In genomic region chr11:71488968-71489265, GRCh38 we compare ENCODE assay signal across 19 cellular contexts. TPM values are rescaled to one million over a fixed set of nuclear protein-coding genes. Genes with fewer than 3 reads are reported as not detected.
DNase-seq lines count a peak whose midpoint lies in the region; ATAC-seq, FAIRE-seq and TF ChIP-seq lines count a peak whose summit lies in the region.
"Had no signal": no experiment of that assay in that cellular context is flagged by ENCODE, and none has a peak within 500 bp of the region (broad histone marks: within the 10 kb centered on the region; RNA-seq: fewer than 3 reads in every experiment).

No MANE protein-coding gene starts in this region.

- H4K20me1 ChIP-seq in HepG2 (ENCODE audit: insufficient read depth, low read length), result no peaks in the 10 kb centered on the region

- H3K4me3 ChIP-seq in HepG2 (replicated peaks in 1 of 3; ENCODE audit: insufficient read depth in 1 of 3, low read depth in 2 of 3, low read length in 3 of 3) (no peak overlapping the region), right lobe of liver (no peak overlapping the region), upper lobe of right lung (no peak overlapping the region)
- H3K4me3 ChIP-seq: gastrocnemius medialis, GM23338, pancreas, skin epidermis, thoracic aorta had no signal

- no peak for TF ChIP-seq POLR2A in HepG2 (IDR thresholded peaks at IDR 0.05; ENCODE audit: insufficient read depth in 1 of 2, low read depth in 2 of 2, low read length in 2 of 2)
- no peak for TF ChIP-seq POLR2A in right lobe of liver (IDR thresholded peaks at IDR 0.05)

- H3K27me3 ChIP-seq in HepG2 (ENCODE audit: control insufficient read depth in 1 of 2, insufficient read depth in 2 of 2, low read length in 2 of 2) (no peaks in the 10 kb centered on the region), right lobe of liver (no peaks in the 10 kb centered on the region), upper lobe of right lung (no peaks in the 10 kb centered on the region)
- H3K27me3 ChIP-seq: BE2C, gastrocnemius medialis, pancreas had no signal

- no peak for TF ChIP-seq EP300 in HepG2 (IDR thresholded peaks at IDR 0.05; ENCODE audit: low read depth in 2 of 2, low read length in 2 of 2)
- TF ChIP-seq EP300 in HepG2 (CRISPR knock-in tag; IDR thresholded peaks at IDR 0.05; ENCODE audit: borderline replicate concordance), result no peak

- H3K36me3 Mint-ChIP-seq in activated CD4-positive, alpha-beta memory T cell treated with anti-CD3 and anti-CD28 coated beads, Interleukin-2, amount 10 ng/mL, durations not matched to agents 7 days and 5 days (ENCODE audit: low read depth), result peaks cover 74% of the 10 kb centered on the region
- H3K36me3 Mint-ChIP-seq in memory B cell, result peaks cover 57% of the 10 kb centered on the region

- H3K27ac ChIP-seq in HepG2 (ENCODE audit: extremely low read length, insufficient read depth, low read length), result no peak overlapping the region
- no peak overlapping the region for H3K27ac ChIP-seq in right lobe of liver
- peak overlapping the region; percentile 39 for H3K27ac ChIP-seq in upper lobe of right lung
- H3K27ac ChIP-seq: gastrocnemius medialis, HL-60, pancreas, thoracic aorta had no signal

- H3K4me2 ChIP-seq in HepG2 (ENCODE audit: low read depth, low read length), result no peak overlapping the region
- H3K4me2 ChIP-seq: GM23338 had no signal

- 97% methylated on average over 3 of the region's 4 CpGs for WGBS in HepG2 (ENCODE audit: low lambda C conversion rate)
- 71% methylated on average over 4 of the region's 4 CpGs for WGBS in right lobe of liver (ENCODE audit: insufficient coverage, low coverage, low lambda C conversion rate, missing lambda C conversion rate)

- no TSS peak for BruUV-seq in HepG2 (replicated peaks; lab: Mats Ljungman, UMichigan)

- H3K4me3 Mint-ChIP-seq in activated CD4-positive, alpha-beta memory T cell treated with anti-CD3 and anti-CD28 coated beads, Interleukin-2, amount 10 ng/mL, durations not matched to agents 7 days and 5 days, result no peak overlapping the region
- H3K4me3 Mint-ChIP-seq in memory B cell, result no peak overlapping the region
- H3K4me3 Mint-ChIP-seq: GM23338 had no signal

- ATAC-seq in HepG2 (no peak), right lobe of liver (no peak), memory B cell (ENCODE audit: low read depth) (no peak), upper lobe of right lung (no peak)
- ATAC-seq: gastrocnemius medialis, left colon had no signal

- POLR2A ChIA-PET in HepG2 (lab: Yijun Ruan, JAX) (no interaction called here), GM10248 (lab: Yijun Ruan, JAX) (no interaction called here)
- POLR2A ChIA-PET in activated CD4-positive, alpha-beta memory T cell treated with anti-CD3 and anti-CD28 coated beads, Interleukin-2, amount 10 ng/mL, durations not matched to agents 7 days and 5 days (lab: Charles Lee), result no interaction called here

- intact Hi-C loops in HepG2 (cut with micrococcal nuclease; ENCODE audit: unreplicated experiment) (no loop called here), right lobe of liver (cut with DNase I) (no loop called here), upper lobe of right lung (cut with DNase I) (no loop called here)

- in situ Hi-C loops in HepG2 (cut with HindIII; ENCODE audit: extremely low pct_ligation_motif_present, low pct_unique_long_range_greater_than_20kb), result no loop called here

- no peak for DNase-seq in HepG2 (ENCODE audit: low spot score)
- DNase-seq in right lobe of liver, result no peak
- DNase-seq in activated CD4-positive, alpha-beta memory T cell treated with anti-CD3 and anti-CD28 coated beads, Interleukin-2, amount 10 ng/mL, durations not matched to agents 7 days and 5 days, result no peak
- no peak for DNase-seq in memory B cell (ENCODE audit: low spot score in 2 of 2)
- DNase-seq in upper lobe of right lung, result no peak
- DNase-seq in NCI-H1105 (lab: John Stamatoyannopoulos, UW), result no peak
- no peak for DNase-seq in GM10248 (ENCODE audit: extremely low spot score)
- DNase-seq: BE2C, DMS153, left colon, NCI-H2081 treated with DMSO at 0.1 percent for 48 hours, NCI-H524 had no signal

- no peak for FAIRE-seq in HepG2 (lab: Jason Lieb, UNC)
- FAIRE-seq: pancreas had no signal

- peaks cover 12 to 35% of the 10 kb centered on the region in 2 experiments for H3K36me3 ChIP-seq in HepG2 (replicated peaks in 1 of 2; ENCODE audit: control insufficient read depth in 1 of 2, insufficient read depth in 2 of 2, low read length in 2 of 2)
- H3K36me3 ChIP-seq in right lobe of liver, result peaks cover 0 to 33% (median under 1%) of the 10 kb centered on the region in 4 donors
- H3K36me3 ChIP-seq in upper lobe of right lung, result peaks cover 80% of the 10 kb centered on the region
- H3K36me3 ChIP-seq: BE2C had no signal

- CTCF ChIA-PET in HepG2 (lab: Yijun Ruan, JAX; ENCODE audit: low intra/inter-chr PET ratio, low total read pairs) (no interaction called here), GM10248 (lab: Yijun Ruan, JAX) (interaction anchor here (1.1 kb wide), 1 partner anchor 75 kb away, joined by 9 read pairs; no protein-coding TSS in a partner anchor)
- CTCF ChIA-PET in activated CD4-positive, alpha-beta memory T cell treated with anti-CD3 and anti-CD28 coated beads, Interleukin-2, amount 10 ng/mL, durations not matched to agents 7 days and 5 days (lab: Charles Lee), result no interaction called here

- no peak overlapping the region for H3K9ac ChIP-seq in HepG2 (ENCODE audit: insufficient read depth, low read depth, low read length)

- H3K27me3 Mint-ChIP-seq in activated CD4-positive, alpha-beta memory T cell treated with anti-CD3 and anti-CD28 coated beads, Interleukin-2, amount 10 ng/mL, durations not matched to agents 7 days and 5 days, result no peaks in the 10 kb centered on the region
- no peaks in the 10 kb centered on the region for H3K27me3 Mint-ChIP-seq in memory B cell

- H3K4me1 ChIP-seq in HepG2 (ENCODE audit: insufficient read depth, low read length), result no peaks in the 10 kb centered on the region
- no peaks in the 10 kb centered on the region for H3K4me1 ChIP-seq in right lobe of liver
- peaks cover 9% of the 10 kb centered on the region for H3K4me1 ChIP-seq in upper lobe of right lung
- H3K4me1 ChIP-seq: gastrocnemius medialis, pancreas had no signal

- H3K9me3 ChIP-seq in HepG2 (ENCODE audit: low read length), result no peaks in the 10 kb centered on the region
- H3K9me3 ChIP-seq in right lobe of liver, result no peaks in the 10 kb centered on the region
- no peaks in the 10 kb centered on the region for H3K9me3 ChIP-seq in upper lobe of right lung
- H3K9me3 ChIP-seq: BE2C, gastrocnemius medialis, pancreas, thoracic aorta had no signal

- TF ChIP-seq RAD21 in HepG2 (CRISPR knock-in tag; IDR thresholded peaks at IDR 0.05), result no peak

- TF ChIP-seq CTCF in HepG2 (CRISPR knock-in tag; IDR thresholded peaks at IDR 0.05), result no peak
- no peak for TF ChIP-seq CTCF in right lobe of liver (IDR thresholded peaks at IDR 0.05)
- TF ChIP-seq CTCF in upper lobe of right lung (IDR thresholded peaks at IDR 0.05), result no peak
- TF ChIP-seq CTCF in GM10248 (IDR thresholded peaks at IDR 0.05; ENCODE audit: control extremely low read depth, extremely low read depth, low read depth, missing control alignments), result no peak

- no peak overlapping the region for H2AFZ ChIP-seq in HepG2 (ENCODE audit: low read length)
- H2AFZ ChIP-seq: GM23338 had no signal

- no peaks in the 10 kb centered on the region for H3K79me2 ChIP-seq in HepG2 (ENCODE audit: insufficient read depth, low read length)

- peaks cover 26% of the 10 kb centered on the region for H3K4me1 Mint-ChIP-seq in activated CD4-positive, alpha-beta memory T cell treated with anti-CD3 and anti-CD28 coated beads, Interleukin-2, amount 10 ng/mL, durations not matched to agents 7 days and 5 days
- H3K4me1 Mint-ChIP-seq in memory B cell, result peaks cover 7% of the 10 kb centered on the region

- no peaks in the 10 kb centered on the region for H3K9me3 Mint-ChIP-seq in activated CD4-positive, alpha-beta memory T cell treated with anti-CD3 and anti-CD28 coated beads, Interleukin-2, amount 10 ng/mL, durations not matched to agents 7 days and 5 days
- no peaks in the 10 kb centered on the region for H3K9me3 Mint-ChIP-seq in memory B cell
- H3K9me3 Mint-ChIP-seq: GM23338 had no signal

- H3K27ac Mint-ChIP-seq in activated CD4-positive, alpha-beta memory T cell treated with anti-CD3 and anti-CD28 coated beads, Interleukin-2, amount 10 ng/mL, durations not matched to agents 7 days and 5 days, result peak overlapping the region; percentile 82
- peak overlapping the region; percentile 46 for H3K27ac Mint-ChIP-seq in memory B cell
- H3K27ac Mint-ChIP-seq: GM23338 had no signal

RNA-seq across cellular contexts. Expression of gene NADSYN1, which starts 35.9 kb away (rescaled TPM):
- total RNA-seq in HepG2 (2016; rRNA removed; fragmentation: Illumina TruSeq; extraction: Trizol) (27.1 and 35.7 TPM in 2 replicates), right lobe of liver (10 to 100 TPM; 26.4 to 54.7 (median 35.4) TPM), upper lobe of right lung (91.3 TPM)
- total RNA-seq in HepG2 (2016; cell fraction: cytosol; rRNA removed; fragmentation: Illumina TruSeq; extraction: Trizol; ENCODE audit: low read depth), result 8.5 and 12.4 TPM in 2 replicates
- total RNA-seq in HepG2 (2016; cell fraction: insoluble cytoplasmic fraction; rRNA removed; fragmentation: Illumina TruSeq; extraction: Trizol), result 24.1 and 36.5 TPM in 2 replicates
- 13.6 and 14.7 TPM in 2 replicates for total RNA-seq in HepG2 (2016; cell fraction: membrane; rRNA removed; fragmentation: Illumina TruSeq; extraction: Trizol)
- total RNA-seq in HepG2 (2016; cell fraction: nucleus; rRNA removed; fragmentation: Illumina TruSeq; extraction: Trizol), result 51.5 and 52.3 TPM in 2 replicates
- polyA plus RNA-seq in HepG2 (2011; rRNA removed), result 51.5 and 63.4 TPM in 2 replicates
- polyA plus RNA-seq in HepG2 (2011; cell fraction: cytosol; rRNA removed), result 35.3 and 38.4 TPM in 2 replicates
- polyA plus RNA-seq in HepG2 (2011; cell fraction: nucleus; rRNA removed), result 278 and 289 TPM in 2 replicates
- 36.9 and 39.9 TPM in 2 replicates for polyA plus RNA-seq in HepG2 (2012)
- 8.2 and 8.4 TPM in 2 replicates for polyA plus RNA-seq in HepG2 (2016; cell fraction: cytosol; fragmentation: Illumina TruSeq; extraction: Trizol; ENCODE audit: low read depth)
- 21.4 and 22.2 TPM in 2 replicates for polyA plus RNA-seq in HepG2 (2016; cell fraction: insoluble cytoplasmic fraction; fragmentation: Illumina TruSeq; extraction: Trizol; ENCODE audit: low read depth)
- polyA plus RNA-seq in HepG2 (2016; cell fraction: membrane; fragmentation: Illumina TruSeq; extraction: Trizol; ENCODE audit: low read depth), result 8.4 and 8.9 TPM in 2 replicates
- 95.9 and 99.0 TPM in 2 replicates for polyA plus RNA-seq in HepG2 (2016; cell fraction: nucleus; fragmentation: Illumina TruSeq; extraction: Trizol; ENCODE audit: insufficient read depth, low read depth)
- polyA minus RNA-seq in HepG2 (2011; rRNA and poly(A)+ RNA removed; ENCODE audit: low replicate concordance), result 80.9 and 97.1 TPM in 2 replicates
- 17.1 and 19.6 TPM in 2 replicates for polyA minus RNA-seq in HepG2 (2011; cell fraction: cytosol; rRNA and poly(A)+ RNA removed)
- polyA minus RNA-seq in HepG2 (2011; cell fraction: nucleus; rRNA and poly(A)+ RNA removed), result 117 and 142 TPM in 2 replicates
- 100 to 1,000 TPM; 141 to 142 TPM for total RNA-seq in activated CD4-positive, alpha-beta memory T cell treated with anti-CD3 and anti-CD28 coated beads, Interleukin-2, amount 10 ng/mL, durations not matched to agents 7 days and 5 days

RNA-seq across cellular contexts. Expression of gene KRTAP5-7, which starts 38.1 kb away (rescaled TPM):
- not detected in 2 replicates for total RNA-seq in HepG2 (2016; rRNA removed; fragmentation: Illumina TruSeq; extraction: Trizol)
- total RNA-seq in HepG2 (2016; cell fraction: cytosol; rRNA removed; fragmentation: Illumina TruSeq; extraction: Trizol; ENCODE audit: low read depth), result not detected in 2 replicates
- not detected in 2 replicates for total RNA-seq in HepG2 (2016; cell fraction: insoluble cytoplasmic fraction; rRNA removed; fragmentation: Illumina TruSeq; extraction: Trizol)
- not detected in 2 replicates for total RNA-seq in HepG2 (2016; cell fraction: membrane; rRNA removed; fragmentation: Illumina TruSeq; extraction: Trizol)
- total RNA-seq in HepG2 (2016; cell fraction: nucleus; rRNA removed; fragmentation: Illumina TruSeq; extraction: Trizol), result not detected in 2 replicates
- polyA plus RNA-seq in HepG2 (2011; rRNA removed), result 0.54 and 0.91 TPM in 2 replicates
- 0.38 and 0.96 TPM in 2 replicates for polyA plus RNA-seq in HepG2 (2011; cell fraction: cytosol; rRNA removed)
- 2.2 and 3.3 TPM in 2 replicates for polyA plus RNA-seq in HepG2 (2011; cell fraction: nucleus; rRNA removed)
- polyA plus RNA-seq in HepG2 (2012), result 1.0 and 6.0 TPM in 2 replicates
- not detected in 2 replicates for polyA plus RNA-seq in HepG2 (2016; cell fraction: cytosol; fragmentation: Illumina TruSeq; extraction: Trizol; ENCODE audit: low read depth)
- polyA plus RNA-seq in HepG2 (2016; cell fraction: insoluble cytoplasmic fraction; fragmentation: Illumina TruSeq; extraction: Trizol; ENCODE audit: low read depth), result not detected in 2 replicates
- not detected in 2 replicates for polyA plus RNA-seq in HepG2 (2016; cell fraction: membrane; fragmentation: Illumina TruSeq; extraction: Trizol; ENCODE audit: low read depth)
- not detected in 2 replicates for polyA plus RNA-seq in HepG2 (2016; cell fraction: nucleus; fragmentation: Illumina TruSeq; extraction: Trizol; ENCODE audit: insufficient read depth, low read depth)
- 0.60 TPM in 1 of 2 replicates, not detected in the other for polyA minus RNA-seq in HepG2 (2011; rRNA and poly(A)+ RNA removed; ENCODE audit: low replicate concordance)
- not detected in 2 replicates for polyA minus RNA-seq in HepG2 (2011; cell fraction: cytosol; rRNA and poly(A)+ RNA removed)
- 1.1 TPM in 1 of 2 replicates, not detected in the other for polyA minus RNA-seq in HepG2 (2011; cell fraction: nucleus; rRNA and poly(A)+ RNA removed)
- total RNA-seq in right lobe of liver, result 1 to 10 TPM in 1 of 6 experiments, under 1 TPM in 3, not detected in 2; 0.18 to 3.9 (median 0.23) TPM
- total RNA-seq in activated CD4-positive, alpha-beta memory T cell treated with anti-CD3 and anti-CD28 coated beads, Interleukin-2, amount 10 ng/mL, durations not matched to agents 7 days and 5 days, result not detected
- total RNA-seq in upper lobe of right lung, result 0.46 TPM
- total RNA-seq: gastrocnemius medialis, GM23338, thoracic aorta had no signal
- polyA plus RNA-seq: aorta, GM23338 had no signal

RNA-seq across cellular contexts. Expression of gene DHCR7, which starts 40.7 kb away (rescaled TPM):
- total RNA-seq in HepG2 (2016; rRNA removed; fragmentation: Illumina TruSeq; extraction: Trizol), result 40.4 and 96.0 TPM in 2 replicates
- total RNA-seq in HepG2 (2016; cell fraction: cytosol; rRNA removed; fragmentation: Illumina TruSeq; extraction: Trizol; ENCODE audit: low read depth), result 11.3 and 13.3 TPM in 2 replicates
- total RNA-seq in HepG2 (2016; cell fraction: insoluble cytoplasmic fraction; rRNA removed; fragmentation: Illumina TruSeq; extraction: Trizol), result 38.3 and 98.7 TPM in 2 replicates
- 26.9 and 29.4 TPM in 2 replicates for total RNA-seq in HepG2 (2016; cell fraction: membrane; rRNA removed; fragmentation: Illumina TruSeq; extraction: Trizol)
- 77.9 and 89.2 TPM in 2 replicates for total RNA-seq in HepG2 (2016; cell fraction: nucleus; rRNA removed; fragmentation: Illumina TruSeq; extraction: Trizol)
- 143 and 241 TPM in 2 replicates for polyA plus RNA-seq in HepG2 (2011; rRNA removed)
- 92.8 and 116 TPM in 2 replicates for polyA plus RNA-seq in HepG2 (2011; cell fraction: cytosol; rRNA removed)
- polyA plus RNA-seq in HepG2 (2011; cell fraction: nucleus; rRNA removed), result 82.1 and 131 TPM in 2 replicates
- 315 and 354 TPM in 2 replicates for polyA plus RNA-seq in HepG2 (2012)
- 16.5 and 16.7 TPM in 2 replicates for polyA plus RNA-seq in HepG2 (2016; cell fraction: cytosol; fragmentation: Illumina TruSeq; extraction: Trizol; ENCODE audit: low read depth)
- polyA plus RNA-seq in HepG2 (2016; cell fraction: insoluble cytoplasmic fraction; fragmentation: Illumina TruSeq; extraction: Trizol; ENCODE audit: low read depth), result 50.6 and 73.9 TPM in 2 replicates
- 26.0 and 32.3 TPM in 2 replicates for polyA plus RNA-seq in HepG2 (2016; cell fraction: membrane; fragmentation: Illumina TruSeq; extraction: Trizol; ENCODE audit: low read depth)
- 165 and 172 TPM in 2 replicates for polyA plus RNA-seq in HepG2 (2016; cell fraction: nucleus; fragmentation: Illumina TruSeq; extraction: Trizol; ENCODE audit: insufficient read depth, low read depth)
- polyA minus RNA-seq in HepG2 (2011; rRNA and poly(A)+ RNA removed; ENCODE audit: low replicate concordance), result 160 and 313 TPM in 2 replicates
- polyA minus RNA-seq in HepG2 (2011; cell fraction: cytosol; rRNA and poly(A)+ RNA removed), result 161 and 251 TPM in 2 replicates
- polyA minus RNA-seq in HepG2 (2011; cell fraction: nucleus; rRNA and poly(A)+ RNA removed), result 34.2 and 48.4 TPM in 2 replicates
- total RNA-seq in right lobe of liver, result 100 to 1,000 TPM in 4 of 6 experiments, 10 to 100 TPM in 2; 42.0 to 320 (median 126) TPM
- total RNA-seq in activated CD4-positive, alpha-beta memory T cell treated with anti-CD3 and anti-CD28 coated beads, Interleukin-2, amount 10 ng/mL, durations not matched to agents 7 days and 5 days, result 10 to 100 TPM; 74.4 to 79.6 TPM
- 105 TPM for total RNA-seq in upper lobe of right lung

RNA-seq across cellular contexts. Expression of gene KRTAP5-8, which starts 48.9 kb away (rescaled TPM):
- total RNA-seq in HepG2 (2016; rRNA removed; fragmentation: Illumina TruSeq; extraction: Trizol), result not detected in 2 replicates
- not detected in 2 replicates for total RNA-seq in HepG2 (2016; cell fraction: cytosol; rRNA removed; fragmentation: Illumina TruSeq; extraction: Trizol; ENCODE audit: low read depth)
- not detected in 2 replicates for total RNA-seq in HepG2 (2016; cell fraction: insoluble cytoplasmic fraction; rRNA removed; fragmentation: Illumina TruSeq; extraction: Trizol)
- not detected in 2 replicates for total RNA-seq in HepG2 (2016; cell fraction: membrane; rRNA removed; fragmentation: Illumina TruSeq; extraction: Trizol)
- not detected in 2 replicates for total RNA-seq in HepG2 (2016; cell fraction: nucleus; rRNA removed; fragmentation: Illumina TruSeq; extraction: Trizol)
- 0.05 and 0.20 TPM in 2 replicates for polyA plus RNA-seq in HepG2 (2011; rRNA removed)
- 0.09 and 0.17 TPM in 2 replicates for polyA plus RNA-seq in HepG2 (2011; cell fraction: cytosol; rRNA removed)
- polyA plus RNA-seq in HepG2 (2011; cell fraction: nucleus; rRNA removed), result 0.19 TPM in 1 of 2 replicates, not detected in the other
- polyA plus RNA-seq in HepG2 (2012), result 0.12 and 0.13 TPM in 2 replicates
- not detected in 2 replicates for polyA plus RNA-seq in HepG2 (2016; cell fraction: cytosol; fragmentation: Illumina TruSeq; extraction: Trizol; ENCODE audit: low read depth)
- polyA plus RNA-seq in HepG2 (2016; cell fraction: insoluble cytoplasmic fraction; fragmentation: Illumina TruSeq; extraction: Trizol; ENCODE audit: low read depth), result not detected in 2 replicates
- not detected in 2 replicates for polyA plus RNA-seq in HepG2 (2016; cell fraction: membrane; fragmentation: Illumina TruSeq; extraction: Trizol; ENCODE audit: low read depth)
- polyA plus RNA-seq in HepG2 (2016; cell fraction: nucleus; fragmentation: Illumina TruSeq; extraction: Trizol; ENCODE audit: insufficient read depth, low read depth), result not detected in 2 replicates
- 0.12 TPM in 2 replicates for polyA minus RNA-seq in HepG2 (2011; rRNA and poly(A)+ RNA removed; ENCODE audit: low replicate concordance)
- not detected in 2 replicates for polyA minus RNA-seq in HepG2 (2011; cell fraction: cytosol; rRNA and poly(A)+ RNA removed)
- not detected in 2 replicates for polyA minus RNA-seq in HepG2 (2011; cell fraction: nucleus; rRNA and poly(A)+ RNA removed)
- total RNA-seq in right lobe of liver, result under 1 TPM in 1 of 6 experiments, not detected in 5; 0.24 TPM
- total RNA-seq in activated CD4-positive, alpha-beta memory T cell treated with anti-CD3 and anti-CD28 coated beads, Interleukin-2, amount 10 ng/mL, durations not matched to agents 7 days and 5 days, result not detected
- total RNA-seq in upper lobe of right lung, result not detected
- total RNA-seq: GM23338 had no signal
- polyA plus RNA-seq: aorta, GM23338 had no signal

RNA-seq across cellular contexts. Expression of gene KRTAP5-9, which starts 59.3 kb away (rescaled TPM):
- total RNA-seq in HepG2 (2016; rRNA removed; fragmentation: Illumina TruSeq; extraction: Trizol), result 0.09 TPM in 1 of 2 replicates, not detected in the other
- total RNA-seq in HepG2 (2016; cell fraction: cytosol; rRNA removed; fragmentation: Illumina TruSeq; extraction: Trizol; ENCODE audit: low read depth), result not detected in 2 replicates
- total RNA-seq in HepG2 (2016; cell fraction: insoluble cytoplasmic fraction; rRNA removed; fragmentation: Illumina TruSeq; extraction: Trizol), result 0.09 TPM in 1 of 2 replicates, not detected in the other
- not detected in 2 replicates for total RNA-seq in HepG2 (2016; cell fraction: membrane; rRNA removed; fragmentation: Illumina TruSeq; extraction: Trizol)
- not detected in 2 replicates for total RNA-seq in HepG2 (2016; cell fraction: nucleus; rRNA removed; fragmentation: Illumina TruSeq; extraction: Trizol)
- polyA plus RNA-seq in HepG2 (2011; rRNA removed), result 0.42 TPM in 1 of 2 replicates, not detected in the other
- polyA plus RNA-seq in HepG2 (2011; cell fraction: cytosol; rRNA removed), result 0.21 and 0.24 TPM in 2 replicates
- 0.98 and 1.3 TPM in 2 replicates for polyA plus RNA-seq in HepG2 (2011; cell fraction: nucleus; rRNA removed)
- 0.28 and 1.2 TPM in 2 replicates for polyA plus RNA-seq in HepG2 (2012)
- not detected in 2 replicates for polyA plus RNA-seq in HepG2 (2016; cell fraction: cytosol; fragmentation: Illumina TruSeq; extraction: Trizol; ENCODE audit: low read depth)
- polyA plus RNA-seq in HepG2 (2016; cell fraction: insoluble cytoplasmic fraction; fragmentation: Illumina TruSeq; extraction: Trizol; ENCODE audit: low read depth), result not detected in 2 replicates
- polyA plus RNA-seq in HepG2 (2016; cell fraction: membrane; fragmentation: Illumina TruSeq; extraction: Trizol; ENCODE audit: low read depth), result not detected in 2 replicates
- 0.57 TPM in 1 of 2 replicates, not detected in the other for polyA plus RNA-seq in HepG2 (2016; cell fraction: nucleus; fragmentation: Illumina TruSeq; extraction: Trizol; ENCODE audit: insufficient read depth, low read depth)
- 0.12 TPM in 1 of 2 replicates, not detected in the other for polyA minus RNA-seq in HepG2 (2011; rRNA and poly(A)+ RNA removed; ENCODE audit: low replicate concordance)
- polyA minus RNA-seq in HepG2 (2011; cell fraction: cytosol; rRNA and poly(A)+ RNA removed), result not detected in 2 replicates
- not detected in 2 replicates for polyA minus RNA-seq in HepG2 (2011; cell fraction: nucleus; rRNA and poly(A)+ RNA removed)
- total RNA-seq in right lobe of liver, result under 1 TPM in 2 of 6 experiments, not detected in 4; 0.17 to 0.38 TPM
- not detected for total RNA-seq in activated CD4-positive, alpha-beta memory T cell treated with anti-CD3 and anti-CD28 coated beads, Interleukin-2, amount 10 ng/mL, durations not matched to agents 7 days and 5 days
- total RNA-seq in upper lobe of right lung, result not detected
- total RNA-seq: gastrocnemius medialis, GM23338, thoracic aorta had no signal
